Comparison of ENCODE assay signal across 8 cellular contexts in the genomic region with DNA sequence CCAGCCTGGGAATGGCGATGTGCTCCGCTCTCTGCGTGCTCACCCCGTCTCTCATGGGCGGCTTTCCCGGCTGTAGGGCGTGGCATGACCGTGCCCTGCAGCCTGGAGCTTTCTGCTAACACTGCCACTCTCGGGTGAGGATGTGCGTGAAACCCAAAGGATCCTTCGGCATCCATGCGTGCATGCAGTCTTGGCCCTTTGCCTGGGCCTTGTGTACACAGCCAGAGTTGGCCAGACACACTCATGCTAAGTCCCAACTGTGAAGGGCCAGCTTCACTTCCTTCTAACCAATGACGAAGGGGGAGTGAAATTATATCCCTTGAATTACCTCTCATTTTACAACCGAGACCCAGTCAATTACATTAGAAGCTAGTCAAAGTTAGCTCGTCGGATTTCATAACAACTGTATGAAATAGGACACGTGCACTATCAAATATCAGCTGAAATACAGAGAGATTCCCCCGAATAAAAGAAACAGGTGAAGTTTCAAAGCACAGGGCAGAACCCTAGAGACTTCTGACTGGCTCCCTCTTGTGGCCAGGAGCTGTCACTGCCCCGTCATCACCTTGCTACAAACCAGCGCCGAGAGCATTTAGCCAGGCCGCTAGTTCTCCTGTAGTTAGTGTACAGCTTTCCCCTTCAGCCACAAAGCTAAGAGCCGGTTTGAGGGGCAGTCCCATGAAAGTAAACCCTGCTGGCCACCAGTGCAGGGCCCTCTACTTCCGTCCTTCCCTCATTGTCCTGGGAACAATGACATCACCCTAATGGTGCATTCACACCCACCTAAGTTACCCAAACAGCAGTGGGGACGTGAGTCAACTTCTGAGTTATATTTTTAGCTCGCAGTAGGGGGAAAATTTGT.
DNase-seq lines count a peak whose midpoint lies in the region; ATAC-seq and TF ChIP-seq lines count a peak whose summit lies in the region.

No MANE protein-coding gene starts in this region.

- H3K9me2 ChIP-seq in hepatocyte (replicated peaks; ENCODE audit: insufficient read depth), result no peaks in the 10 kb centered on the region

- peak; percentile 86 for TF ChIP-seq CTCF in hepatocyte (IDR thresholded peaks at IDR 0.05; ENCODE audit: poor library complexity)

- no peaks in the 10 kb centered on the region for H3K36me3 ChIP-seq in hepatocyte (replicated peaks; ENCODE audit: insufficient read depth, low read depth)

- H3K9me3 ChIP-seq in hepatocyte (ENCODE audit: low read depth), result no peaks in the 10 kb centered on the region

- peak; percentile 93 for ATAC-seq in GM18498 (IDR thresholded peaks at IDR 0.05; ENCODE audit: unreplicated experiment)
- peak; percentile 91 for ATAC-seq in HG02840 (IDR thresholded peaks at IDR 0.05; ENCODE audit: low FRiP score, unreplicated experiment)

- peak; percentile 79 for DNase-seq in NCI-H1436 (lab: John Stamatoyannopoulos, UW)
- peak in 4 of 5 experiments; percentile 20 to 81 (median 52) for DNase-seq in T-helper 2 cell
- peak; percentile 83 for DNase-seq in hepatocyte (ENCODE audit: low spot score)
- DNase-seq in smooth muscle cell of the brain vasculature (ENCODE audit: low read depth, low spot score), result peak; percentile 15
- DNase-seq in OCI-M2 (lab: John Stamatoyannopoulos, UW; ENCODE audit: unreplicated experiment), result no peak

- H2AFZ ChIP-seq in hepatocyte, result no peak overlapping the region

- no peaks in the 10 kb centered on the region for H3K79me2 ChIP-seq in hepatocyte

- 49% methylated on average over 26 of the region's 26 CpGs for WGBS in hepatocyte (ENCODE audit: low lambda C conversion rate, missing lambda C conversion rate)

- no peaks in the 10 kb centered on the region for H3K4me1 ChIP-seq in hepatocyte (ENCODE audit: insufficient read depth)

- no peaks in the 10 kb centered on the region for H3K27me3 ChIP-seq in hepatocyte

- no peak overlapping the region for H3K4me2 ChIP-seq in hepatocyte

- no peaks in the 10 kb centered on the region for H4K20me1 ChIP-seq in hepatocyte (ENCODE audit: insufficient read depth, poor library complexity, severe bottlenecking)

- no peak overlapping the region for H3K4me3 ChIP-seq in hepatocyte

- H3K27ac ChIP-seq in angular gyrus (ENCODE audit: low read depth, low read length) (peak overlapping the region; percentile 60), hepatocyte (no peak overlapping the region)
